Comparison of ENCODE assay signal across 22 cellular contexts in the genomic region with DNA sequence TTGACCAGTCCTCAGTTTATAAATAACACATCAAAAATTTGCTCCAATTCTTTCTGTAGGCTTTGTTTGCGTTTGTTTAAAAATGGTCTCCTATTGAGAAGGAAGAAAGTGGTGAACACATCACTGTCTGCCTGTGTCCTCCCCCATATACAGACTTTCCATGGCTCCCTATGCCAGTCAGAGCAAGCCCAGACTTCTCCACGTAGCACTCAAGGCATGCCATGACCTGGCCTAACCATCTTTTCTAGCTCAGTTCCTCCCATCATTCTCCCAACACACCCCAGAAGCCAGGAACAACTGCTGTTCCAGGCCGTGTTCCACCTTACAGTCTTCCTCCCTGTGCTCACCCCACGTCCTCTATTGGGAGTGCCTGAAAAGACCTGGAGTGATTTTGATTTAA.
"Had no signal": no experiment of that assay in that cellular context is flagged by ENCODE, and none has a peak within 500 bp of the region (broad histone marks: within the 10 kb centered on the region; RNA-seq: fewer than 3 reads in every experiment).

No MANE protein-coding gene starts in this region.

- H3K27ac ChIP-seq: colonic mucosa, esophagus squamous epithelium, gastroesophageal sphincter, heart left ventricle, hepatocyte, left lung, lower lobe of right lung had no signal

- H2AFZ ChIP-seq: hepatocyte had no signal

- H3K4me1 ChIP-seq: colonic mucosa, esophagus squamous epithelium, gastroesophageal sphincter, heart left ventricle, left lung, lower lobe of right lung had no signal

- H3K79me2 ChIP-seq: hepatocyte had no signal

- H3K4me2 ChIP-seq: hepatocyte had no signal

- H3K4me3 ChIP-seq: colonic mucosa, esophagus squamous epithelium, gastroesophageal sphincter, heart left ventricle, hepatocyte, left lung, lower lobe of right lung had no signal

- DNase-seq: colonic mucosa; cortex of kidney; effector CD8-positive, alpha-beta T cell; effector memory CD8-positive, alpha-beta T cell; endodermal cell; esophagus squamous epithelium; foreskin fibroblast; heart left ventricle; hypothalamus; immature natural killer cell; islet precursor cell; left cardiac atrium; left lung; left ventricle myocardium superior; lower lobe of right lung; mesendoderm; midbrain; naive thymus-derived CD4-positive, alpha-beta T cell had no signal

- H3K9me3 ChIP-seq: colonic mucosa had no signal

- ATAC-seq: effector memory CD8-positive, alpha-beta T cell; gastroesophageal sphincter; heart left ventricle; left cardiac atrium; left lung; left ventricle myocardium superior; lower lobe of right lung; naive thymus-derived CD4-positive, alpha-beta T cell had no signal

- H3K27me3 ChIP-seq: colonic mucosa had no signal

- FAIRE-seq: endometrium, frontal cortex had no signal

- H3K36me3 ChIP-seq: colonic mucosa, esophagus squamous epithelium, gastroesophageal sphincter, heart left ventricle, left lung, lower lobe of right lung had no signal
